Comparison of ENCODE assay signal across 12 cellular contexts in genomic region chr12:15931590-15932053, GRCh38. TPM values are rescaled to one million over a fixed set of nuclear protein-coding genes. Genes with fewer than 3 reads are reported as not detected.
A peak's percentile ranks its signal among the peaks of the same experiment; 100 is the strongest.
DNase-seq lines count a peak whose midpoint lies in the region; ATAC-seq and TF ChIP-seq lines count a peak whose summit lies in the region.
"Had no signal": no experiment of that assay in that cellular context is flagged by ENCODE, and none has a peak within 500 bp of the region (broad histone marks: within the 10 kb centered on the region; RNA-seq: fewer than 3 reads in every experiment).

No MANE protein-coding gene starts in this region.

- H3K4me1 ChIP-seq in uterus: no peaks in the 10 kb centered on the region
- H3K4me1 ChIP-seq in naive thymus-derived CD4-positive, alpha-beta T cell (ENCODE audit: control insufficient read depth in 2 of 2, insufficient read depth in 2 of 2, low read length in 2 of 2): no peaks in the 10 kb centered on the region
- H3K4me1 ChIP-seq: prostate gland had no signal

- DNase-seq in ACHN (peak; percentile 79), WTC11 (ENCODE audit: low spot score) (no peak), cerebellum (ENCODE audit: low spot score) (no peak), uterus (no peak)
- DNase-seq in naive thymus-derived CD4-positive, alpha-beta T cell: no peak
- no peak for DNase-seq in activated CD8-positive, alpha-beta memory T cell treated with anti-CD3 and anti-CD28 coated beads, Interleukin-2, amount 50 U/mL, for 48 hours
- DNase-seq: activated effector memory CD4-positive, alpha-beta T cell treated with Interleukin-2 at 50 U/mL for 16 hours; foreskin melanocyte had no signal

- no peaks in the 10 kb centered on the region for H3K27me3 Mint-ChIP-seq in WTC11 (ENCODE audit: low read depth)
- H3K27me3 Mint-ChIP-seq in naive thymus-derived CD4-positive, alpha-beta T cell: no peaks in the 10 kb centered on the region

- peak; percentile 84 for ATAC-seq in GM18907 (IDR thresholded peaks at IDR 0.05; ENCODE audit: unreplicated experiment)
- peak; percentile 72 for ATAC-seq in HG03159 (IDR thresholded peaks at IDR 0.05; ENCODE audit: unreplicated experiment)
- ATAC-seq in WTC11: peak; percentile 78
- ATAC-seq in naive thymus-derived CD4-positive, alpha-beta T cell: no peak

- intact Hi-C loops in uterus (cut with DNase I; ENCODE audit: low total_unique reads): no loop called here
- intact Hi-C loops in naive thymus-derived CD4-positive, alpha-beta T cell (cut with micrococcal nuclease): no loop called here

- TF ChIP-seq POLR2A in uterus (IDR thresholded peaks at IDR 0.05): no peak

- POLR2A ChIA-PET in WTC11 (lab: Charles Lee): no interaction called here
- POLR2A ChIA-PET in naive thymus-derived CD4-positive, alpha-beta T cell (lab: Charles Lee): interaction anchor here (0.6 kb wide), 1 partner anchor 1571 kb away, joined by 3 read pairs; no protein-coding TSS in a partner anchor

- H3K4me1 Mint-ChIP-seq in WTC11: peaks cover 34% of the 10 kb centered on the region
- peaks cover 0 to 7% (median 1%) of the 10 kb centered on the region in 7 donors for H3K4me1 Mint-ChIP-seq in naive thymus-derived CD4-positive, alpha-beta T cell

- no peaks in the 10 kb centered on the region for H3K9me3 ChIP-seq in uterus
- no peaks in the 10 kb centered on the region for H3K9me3 ChIP-seq in naive thymus-derived CD4-positive, alpha-beta T cell (ENCODE audit: control insufficient read depth in 2 of 3, low read length in 3 of 3)
- H3K9me3 ChIP-seq: prostate gland had no signal

- H3K27me3 ChIP-seq in uterus: no peaks in the 10 kb centered on the region
- H3K27me3 ChIP-seq in naive thymus-derived CD4-positive, alpha-beta T cell (ENCODE audit: control insufficient read depth in 2 of 2, insufficient read depth in 2 of 2, low read length in 2 of 2): no peaks in the 10 kb centered on the region
- H3K27me3 ChIP-seq: BLaER1 had no signal

- H3K36me3 ChIP-seq in uterus: no peaks in the 10 kb centered on the region
- no peaks in the 10 kb centered on the region for H3K36me3 ChIP-seq in naive thymus-derived CD4-positive, alpha-beta T cell (ENCODE audit: control insufficient read depth in 2 of 3, insufficient read depth in 3 of 3, low read length in 3 of 3)
- H3K36me3 ChIP-seq: BLaER1, prostate gland had no signal

- CTCF ChIA-PET in WTC11 (lab: Charles Lee): interaction anchor here (0.7 to 1.2 kb wide), 6 partner anchors 11 to 754 kb away, joined by 3 to 7 read pairs (median 3); partner anchors contain the start of gene DERA
- CTCF ChIA-PET in naive thymus-derived CD4-positive, alpha-beta T cell (lab: Charles Lee): no interaction called here

- H3K36me3 Mint-ChIP-seq in WTC11: no peaks in the 10 kb centered on the region
- peaks cover 2 to 23% (median 10%) of the 10 kb centered on the region in 5 donors for H3K36me3 Mint-ChIP-seq in naive thymus-derived CD4-positive, alpha-beta T cell

- H3K27ac Mint-ChIP-seq in WTC11: peak overlapping the region; percentile 10; the same call in 1 of the 2 replicates
- no peak overlapping the region for H3K27ac Mint-ChIP-seq in naive thymus-derived CD4-positive, alpha-beta T cell

- TF ChIP-seq CTCF in WTC11 (IDR thresholded peaks at IDR 0.05) (no peak), uterus (IDR thresholded peaks at IDR 0.05) (no peak)

- in situ Hi-C loops in ACHN (cut with HindIII; ENCODE audit: low pct_ligation_motif_present, low pct_unique_long_range_greater_than_20kb, low sequenced_read_pairs): no loop called here

- H3K9me3 Mint-ChIP-seq in WTC11: no peaks in the 10 kb centered on the region
- peaks cover 0 to 12% (median 4%) of the 10 kb centered on the region in 11 donors for H3K9me3 Mint-ChIP-seq in naive thymus-derived CD4-positive, alpha-beta T cell

- H3K4me3 ChIP-seq in uterus: no peak overlapping the region
- H3K4me3 ChIP-seq in naive thymus-derived CD4-positive, alpha-beta T cell (ENCODE audit: low read length): no peak overlapping the region
- H3K4me3 ChIP-seq: BLaER1, prostate gland had no signal

- no peak overlapping the region for H3K27ac ChIP-seq in uterus
- H3K27ac ChIP-seq in naive thymus-derived CD4-positive, alpha-beta T cell (ENCODE audit: low read depth, low read length): no peak overlapping the region
- H3K27ac ChIP-seq: BLaER1, prostate gland had no signal

- H3K4me3 Mint-ChIP-seq in WTC11: no peak overlapping the region
- H3K4me3 Mint-ChIP-seq in naive thymus-derived CD4-positive, alpha-beta T cell: no peak overlapping the region

TF ChIP-seq in WTC11, 78 proteins besides CTCF, POLR2A, EP300 and RAD21:
- no peak for TF ChIP-seq ZNF532 (CRISPR knock-in tag; IDR thresholded peaks at IDR 0.05; ENCODE audit: borderline replicate concordance)

RNA-seq across cellular contexts. Expression of gene DERA, which starts 20.5 kb away (rescaled TPM):
- total RNA-seq in WTC11 (2021) (21.2 to 23.7 TPM (median 22.4 TPM) in 3 replicates), cerebellum (18.1 TPM), uterus (10 to 100 TPM in 3 of 4 donors, 1 to 10 TPM in 1; 7.7 to 58.3 (median 19.2) TPM)
- total RNA-seq in naive thymus-derived CD4-positive, alpha-beta T cell: 10 to 100 TPM in 4 of 5 experiments, 1 to 10 TPM in 1; 8.4 to 15.9 (median 12.2) TPM
- 10 to 100 TPM; 30.3 to 33.4 TPM for polyA plus RNA-seq in naive thymus-derived CD4-positive, alpha-beta T cell

RNA-seq across cellular contexts. Expression of gene STRAP, which starts 49.4 kb away (rescaled TPM):
- 196 to 221 TPM (median 201 TPM) in 3 replicates for total RNA-seq in WTC11 (2021)
- 64.0 TPM for total RNA-seq in cerebellum
- 10 to 100 TPM; 43.8 to 65.8 (median 58.2) TPM for total RNA-seq in uterus
- total RNA-seq in naive thymus-derived CD4-positive, alpha-beta T cell: 10 to 100 TPM; 42.2 to 97.2 (median 70.9) TPM
- 100 to 1,000 TPM in 1 of 2 donors, 10 to 100 TPM in 1; 94.5 to 119 TPM for polyA plus RNA-seq in naive thymus-derived CD4-positive, alpha-beta T cell
